ENCODE assay signal across 11 cellular contexts in the genomic region with DNA sequence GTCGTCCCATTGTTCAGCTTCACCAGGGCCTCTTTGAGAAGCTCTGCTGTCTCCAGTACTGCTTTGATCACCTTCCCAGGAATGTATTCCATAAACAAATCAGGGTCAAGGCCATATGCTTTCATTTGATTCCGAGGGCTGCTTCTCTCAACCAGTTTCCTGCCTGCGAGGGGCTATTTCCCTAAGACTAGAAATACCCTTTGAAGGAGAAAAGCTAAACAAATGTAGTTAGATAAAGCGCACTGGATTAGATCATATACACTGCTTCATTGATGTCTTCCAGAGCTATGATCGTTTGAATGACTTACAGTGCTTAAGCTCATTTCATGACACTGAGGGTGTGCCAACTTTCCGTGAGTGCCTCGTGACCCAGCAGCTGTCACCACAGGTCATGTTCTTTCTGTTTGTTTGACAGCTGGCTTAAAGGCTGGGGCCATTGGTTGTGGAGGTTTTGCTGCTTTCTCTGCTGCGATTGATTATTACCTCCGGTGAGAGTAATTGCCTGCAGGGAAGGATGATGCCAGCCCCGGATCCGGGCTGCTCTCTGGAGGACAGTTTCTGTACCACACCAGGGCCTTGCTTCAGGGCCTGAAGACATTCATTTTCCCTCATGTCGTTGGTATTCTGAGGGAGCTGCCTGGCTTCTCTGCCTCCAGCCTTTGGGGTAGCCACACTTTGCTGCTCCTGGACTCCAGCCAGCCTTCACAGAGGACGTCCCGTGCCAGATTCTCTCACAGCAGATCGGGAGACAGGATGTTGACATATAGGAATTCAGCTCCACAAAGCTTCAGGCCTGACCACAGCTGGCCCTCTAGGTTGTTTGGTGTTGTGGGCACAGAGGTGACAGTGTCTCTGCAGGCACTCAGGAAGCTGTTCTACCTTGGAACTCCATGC. TPM values are rescaled to one million over a fixed set of nuclear protein-coding genes. Genes with fewer than 3 reads are reported as not detected.
DNase-seq lines count a peak whose midpoint lies in the region; ATAC-seq and TF ChIP-seq lines count a peak whose summit lies in the region.
"Had no signal": no experiment of that assay in that cellular context is flagged by ENCODE, and none has a peak within 500 bp of the region (broad histone marks: within the 10 kb centered on the region; RNA-seq: fewer than 3 reads in every experiment).

No MANE protein-coding gene starts in this region.

- ATAC-seq in activated T-cell treated with anti-CD3 and anti-CD28 coated beads, Interleukin-2, amount 50 U/mL, for 72 hours (replicated peaks in 1 of 2): no peak
- no peak for ATAC-seq in activated T-cell treated with anti-CD3 and anti-CD28 coated beads, Interleukin-2, amount 50 U/mL, for 4 hours
- ATAC-seq in right lobe of liver (peak in 2 of 4 donors; percentile 1 to 15), HG03175 (IDR thresholded peaks at IDR 0.05; ENCODE audit: unreplicated experiment) (no peak), GM21529 (IDR thresholded peaks at IDR 0.05; ENCODE audit: unreplicated experiment) (no peak)

- H3K27ac ChIP-seq in right lobe of liver: peak overlapping the region in 2 of 3 donors; percentile 47 to 48

- H3K4me1 Mint-ChIP-seq in activated T-cell treated with anti-CD3 and anti-CD28 coated beads, Interleukin-2, amount 50 U/mL, for 72 hours (ENCODE audit: low read depth): peaks cover 37% of the 10 kb centered on the region
- H3K4me1 Mint-ChIP-seq in activated T-cell treated with anti-CD3 and anti-CD28 coated beads, Interleukin-2, amount 50 U/mL, for 4 hours (ENCODE audit: low read depth): peaks cover 23% of the 10 kb centered on the region
- peaks cover 54% of the 10 kb centered on the region for H3K4me1 Mint-ChIP-seq in type B pancreatic cell (ENCODE audit: unreplicated experiment)

- intact Hi-C loops in right lobe of liver (cut with DNase I): no loop called here

- 36% methylated on average over 12 of the region's 15 CpGs for WGBS in right lobe of liver (ENCODE audit: insufficient coverage, low coverage, low lambda C conversion rate, missing lambda C conversion rate)

- TF ChIP-seq CTCF in right lobe of liver (IDR thresholded peaks at IDR 0.05) (no peak), type B pancreatic cell (conservative IDR thresholded peaks at IDR 0.05) (no peak)

- H3K36me3 Mint-ChIP-seq in activated T-cell treated with anti-CD3 and anti-CD28 coated beads, Interleukin-2, amount 50 U/mL, for 72 hours (ENCODE audit: insufficient read depth in 2 of 2): peaks cover 9 to 11% of the 10 kb centered on the region in 2 donors
- peaks cover 31% of the 10 kb centered on the region for H3K36me3 Mint-ChIP-seq in activated T-cell treated with anti-CD3 and anti-CD28 coated beads, Interleukin-2, amount 50 U/mL, for 4 hours (ENCODE audit: insufficient read depth)
- H3K36me3 Mint-ChIP-seq in type B pancreatic cell: peaks cover 23% of the 10 kb centered on the region

- no peaks in the 10 kb centered on the region for H3K27me3 Mint-ChIP-seq in activated T-cell treated with anti-CD3 and anti-CD28 coated beads, Interleukin-2, amount 50 U/mL, for 72 hours (ENCODE audit: low read depth)
- no peaks in the 10 kb centered on the region for H3K27me3 Mint-ChIP-seq in activated T-cell treated with anti-CD3 and anti-CD28 coated beads, Interleukin-2, amount 50 U/mL, for 4 hours (ENCODE audit: low read depth)
- no peaks in the 10 kb centered on the region for H3K27me3 Mint-ChIP-seq in type B pancreatic cell

- peak overlapping the region; percentile 47 for H3K27ac Mint-ChIP-seq in activated T-cell treated with anti-CD3 and anti-CD28 coated beads, Interleukin-2, amount 50 U/mL, for 72 hours
- peak overlapping the region; percentile 55 for H3K27ac Mint-ChIP-seq in type B pancreatic cell

- no peak overlapping the region for H3K4me3 ChIP-seq in right lobe of liver

- peaks cover 0 to 17% (median 8%) of the 10 kb centered on the region in 4 donors for H3K36me3 ChIP-seq in right lobe of liver

- H3K27me3 ChIP-seq in right lobe of liver: no peaks in the 10 kb centered on the region

- H3K4me1 ChIP-seq in right lobe of liver: peaks cover 0 to 44% (median 16%) of the 10 kb centered on the region in 4 donors

- DNase-seq in activated T-cell treated with anti-CD3 and anti-CD28 coated beads, Interleukin-2, amount 50 U/mL, for 72 hours: no peak
- DNase-seq in activated T-cell treated with anti-CD3 and anti-CD28 coated beads, Interleukin-2, amount 50 U/mL, for 4 hours: no peak
- peak; percentile 88 for DNase-seq in dermis blood vessel endothelial cell
- DNase-seq in right lobe of liver: peak in 1 of 3 donors; percentile 63
- no peak for DNase-seq in type B pancreatic cell (ENCODE audit: extremely low spot score, unreplicated experiment)
- no peak for DNase-seq in NCI-H2107 (lab: John Stamatoyannopoulos, UW)
- DNase-seq: activated gamma-delta T cell, hippocampal formation, NCI-H1930 had no signal

- H3K4me3 Mint-ChIP-seq in activated T-cell treated with anti-CD3 and anti-CD28 coated beads, Interleukin-2, amount 50 U/mL, for 72 hours: no peak overlapping the region
- H3K4me3 Mint-ChIP-seq in activated T-cell treated with anti-CD3 and anti-CD28 coated beads, Interleukin-2, amount 50 U/mL, for 4 hours: no peak overlapping the region
- H3K4me3 Mint-ChIP-seq in type B pancreatic cell: peak overlapping the region; percentile 52

- H3K9me3 ChIP-seq in right lobe of liver: no peaks in the 10 kb centered on the region

- no peak for TF ChIP-seq POLR2A in right lobe of liver (IDR thresholded peaks at IDR 0.05)

- no peaks in the 10 kb centered on the region for H3K9me3 Mint-ChIP-seq in activated T-cell treated with anti-CD3 and anti-CD28 coated beads, Interleukin-2, amount 50 U/mL, for 72 hours
- no peaks in the 10 kb centered on the region for H3K9me3 Mint-ChIP-seq in activated T-cell treated with anti-CD3 and anti-CD28 coated beads, Interleukin-2, amount 50 U/mL, for 4 hours
- H3K9me3 Mint-ChIP-seq in type B pancreatic cell: no peaks in the 10 kb centered on the region

RNA-seq across cellular contexts. Expression of a gene that starts 3.9 kb away (rescaled TPM):
- total RNA-seq in activated T-cell treated with anti-CD3 and anti-CD28 coated beads, Interleukin-2, amount 50 U/mL, for 72 hours: 10 to 100 TPM; 10.3 to 12.0 TPM
- 10 to 100 TPM; 21.6 to 22.5 (median 22.1) TPM for total RNA-seq in activated T-cell treated with anti-CD3 and anti-CD28 coated beads, Interleukin-2, amount 50 U/mL, for 4 hours
- total RNA-seq in dermis blood vessel endothelial cell (22.3 and 22.4 TPM in 2 replicates), right lobe of liver (1 to 10 TPM; 3.9 to 6.5 (median 4.1) TPM), type B pancreatic cell (ENCODE audit: low replicate concordance) (16.2 and 20.1 TPM in 2 replicates)

RNA-seq across cellular contexts. Expression of a gene that starts 21.3 kb away (rescaled TPM):
- 1 to 10 TPM; 1.2 to 1.7 TPM for total RNA-seq in activated T-cell treated with anti-CD3 and anti-CD28 coated beads, Interleukin-2, amount 50 U/mL, for 72 hours
- under 1 TPM; 0.18 to 0.49 (median 0.18) TPM for total RNA-seq in activated T-cell treated with anti-CD3 and anti-CD28 coated beads, Interleukin-2, amount 50 U/mL, for 4 hours
- total RNA-seq in dermis blood vessel endothelial cell (123 and 138 TPM in 2 replicates), right lobe of liver (1 to 10 TPM; 2.7 to 9.5 (median 8.0) TPM), type B pancreatic cell (ENCODE audit: low replicate concordance) (65.1 and 68.0 TPM in 2 replicates)
